In genomic region chr4:83267835-83268475, GRCh38 we compare ENCODE assay signal across 23 cellular contexts. TPM values are rescaled to one million over a fixed set of nuclear protein-coding genes. Genes with fewer than 3 reads are reported as not detected.
DNase-seq lines count a peak whose midpoint lies in the region; ATAC-seq and TF ChIP-seq lines count a peak whose summit lies in the region.
"Had no signal": no experiment of that assay in that cellular context is flagged by ENCODE, and none has a peak within 500 bp of the region (broad histone marks: within the 10 kb centered on the region; RNA-seq: fewer than 3 reads in every experiment).

No MANE protein-coding gene starts in this region.

- H3K27me3 Mint-ChIP-seq in activated CD8-positive, alpha-beta memory T cell treated with anti-CD3 and anti-CD28 coated beads, Interleukin-2, amount 10 ng/mL, durations not matched to agents 7 days and 5 days, result no peaks in the 10 kb centered on the region
- no peaks in the 10 kb centered on the region for H3K27me3 Mint-ChIP-seq in activated T-helper 1 cell treated with anti-CD3 and anti-CD28 coated beads, Interleukin-12 subunit alpha, Interleukin-12 subunit beta, Interleukin-2, Interleukin-4 antibody, amounts not matched to agents 30 ng/mL and 10 ng/mL and 1 ng/mL, durations not matched to agents 14 hours and 24 hours and 36 hours (ENCODE audit: insufficient read depth)
- H3K27me3 Mint-ChIP-seq: dendritic cell treated with granulocyte-macrophage colony-stimulating factor and Interleukin-4, amounts not matched to agents 40 ng/mL and 50 ng/mL, for 4 days had no signal

- peak overlapping the region; percentile 48 for H3K4me2 ChIP-seq in smooth muscle cell

- no peak for TF ChIP-seq CTCF in smooth muscle cell (IDR thresholded peaks at IDR 0.05; ENCODE audit: borderline replicate concordance, insufficient read depth, poor library complexity, severe bottlenecking)

- no peaks in the 10 kb centered on the region for H3K9me3 Mint-ChIP-seq in activated CD8-positive, alpha-beta memory T cell treated with anti-CD3 and anti-CD28 coated beads, Interleukin-2, amount 10 ng/mL, durations not matched to agents 7 days and 5 days (ENCODE audit: low read depth)
- no peaks in the 10 kb centered on the region for H3K9me3 Mint-ChIP-seq in activated T-helper 1 cell treated with anti-CD3 and anti-CD28 coated beads, Interleukin-12 subunit alpha, Interleukin-12 subunit beta, Interleukin-2, Interleukin-4 antibody, amounts not matched to agents 30 ng/mL and 10 ng/mL and 1 ng/mL, durations not matched to agents 14 hours and 24 hours and 36 hours
- H3K9me3 Mint-ChIP-seq: dendritic cell treated with granulocyte-macrophage colony-stimulating factor and Interleukin-4, amounts not matched to agents 40 ng/mL and 50 ng/mL, for 4 days had no signal

- H3K27ac ChIP-seq in smooth muscle cell (ENCODE audit: low read depth), result peak overlapping the region; percentile 49
- H3K27ac ChIP-seq: skin epidermis had no signal

- H3K9me3 ChIP-seq in smooth muscle cell (replicated peaks; ENCODE audit: low read depth), result no peaks in the 10 kb centered on the region
- H3K9me3 ChIP-seq: BE2C, tibial nerve had no signal

- peak; percentile 43 for ATAC-seq in activated CD8-positive, alpha-beta memory T cell treated with anti-CD3 and anti-CD28 coated beads, Interleukin-2, amount 10 ng/mL, durations not matched to agents 7 days and 5 days
- ATAC-seq in GM19351 (IDR thresholded peaks at IDR 0.05; ENCODE audit: unreplicated experiment) (peak; percentile 45), HG03342 (IDR thresholded peaks at IDR 0.05; ENCODE audit: unreplicated experiment) (no peak), HG02678 (IDR thresholded peaks at IDR 0.05; ENCODE audit: unreplicated experiment) (no peak), HG03196 (IDR thresholded peaks at IDR 0.05; ENCODE audit: unreplicated experiment) (no peak)
- ATAC-seq: activated CD8-positive, alpha-beta T cell treated with anti-CD3 and anti-CD28 coated beads, Interleukin-2, amount 10 ng/mL, durations not matched to agents 7 days and 5 days had no signal

- no peak overlapping the region for H3K9ac ChIP-seq in smooth muscle cell (ENCODE audit: low read depth)

- 84% methylated on average over 3 of the region's 3 CpGs for WGBS in smooth muscle cell (ENCODE audit: low lambda C conversion rate)

- H3K27me3 ChIP-seq in smooth muscle cell (ENCODE audit: low read depth), result no peaks in the 10 kb centered on the region
- H3K27me3 ChIP-seq: BE2C, tibial nerve had no signal

- H3K36me3 Mint-ChIP-seq in activated CD8-positive, alpha-beta memory T cell treated with anti-CD3 and anti-CD28 coated beads, Interleukin-2, amount 10 ng/mL, durations not matched to agents 7 days and 5 days, result peaks cover 39% of the 10 kb centered on the region
- H3K36me3 Mint-ChIP-seq in activated T-helper 1 cell treated with anti-CD3 and anti-CD28 coated beads, Interleukin-12 subunit alpha, Interleukin-12 subunit beta, Interleukin-2, Interleukin-4 antibody, amounts not matched to agents 30 ng/mL and 10 ng/mL and 1 ng/mL, durations not matched to agents 14 hours and 24 hours and 36 hours (ENCODE audit: low read depth), result peaks cover 32% of the 10 kb centered on the region

- no peak for DNase-seq in activated CD8-positive, alpha-beta memory T cell treated with anti-CD3 and anti-CD28 coated beads, Interleukin-2, amount 10 ng/mL, durations not matched to agents 7 days and 5 days
- no peak for DNase-seq in activated CD8-positive, alpha-beta memory T cell treated with anti-CD3 and anti-CD28 coated beads, Interleukin-2, amount 50 U/mL, for 48 hours
- DNase-seq in activated T-helper 1 cell treated with anti-CD3 and anti-CD28 coated beads, Interleukin-12 subunit alpha, Interleukin-12 subunit beta, Interleukin-2, Interleukin-4 antibody, amounts not matched to agents 30 ng/mL and 10 ng/mL and 1 ng/mL, durations not matched to agents 14 hours and 24 hours and 36 hours (ENCODE audit: low spot score), result no peak
- no peak for DNase-seq in smooth muscle cell (lab: John Stamatoyannopoulos, UW; ENCODE audit: unreplicated experiment)
- DNase-seq: activated CD4-positive, CD25-positive, alpha-beta regulatory T cell; activated CD8-positive, alpha-beta T cell treated with anti-CD3 and anti-CD28 coated beads, Interleukin-2, amount 10 ng/mL, durations not matched to agents 7 days and 5 days; amygdala; BE2C; GF-D8; GOT3; NCI-H1694; NCI-H2171; NCI-H524; nucleus accumbens; stimulated activated naive CD4-positive, alpha-beta T cell treated with Interleukin-2 at 50 U/mL for 16 hours; T1000 had no signal

- H3K4me3 ChIP-seq in smooth muscle cell, result no peak overlapping the region
- H3K4me3 ChIP-seq: skin epidermis, tibial nerve had no signal

- H3F3A ChIP-seq in smooth muscle cell (ENCODE audit: low read depth), result peaks cover 4% of the 10 kb centered on the region

- H3K4me1 Mint-ChIP-seq in activated CD8-positive, alpha-beta memory T cell treated with anti-CD3 and anti-CD28 coated beads, Interleukin-2, amount 10 ng/mL, durations not matched to agents 7 days and 5 days, result peaks cover 36% of the 10 kb centered on the region
- peaks cover 16% of the 10 kb centered on the region for H3K4me1 Mint-ChIP-seq in activated T-helper 1 cell treated with anti-CD3 and anti-CD28 coated beads, Interleukin-12 subunit alpha, Interleukin-12 subunit beta, Interleukin-2, Interleukin-4 antibody, amounts not matched to agents 30 ng/mL and 10 ng/mL and 1 ng/mL, durations not matched to agents 14 hours and 24 hours and 36 hours (ENCODE audit: low read depth)

- no peaks in the 10 kb centered on the region for H4K20me1 ChIP-seq in smooth muscle cell (ENCODE audit: low read depth)

- H2AFZ ChIP-seq in smooth muscle cell (ENCODE audit: low read depth), result no peak overlapping the region

- peak overlapping the region; percentile 69 for H3K27ac Mint-ChIP-seq in activated CD8-positive, alpha-beta memory T cell treated with anti-CD3 and anti-CD28 coated beads, Interleukin-2, amount 10 ng/mL, durations not matched to agents 7 days and 5 days
- peak overlapping the region; percentile 7 for H3K27ac Mint-ChIP-seq in activated T-helper 1 cell treated with anti-CD3 and anti-CD28 coated beads, Interleukin-12 subunit alpha, Interleukin-12 subunit beta, Interleukin-2, Interleukin-4 antibody, amounts not matched to agents 30 ng/mL and 10 ng/mL and 1 ng/mL, durations not matched to agents 14 hours and 24 hours and 36 hours
- H3K27ac Mint-ChIP-seq: dendritic cell treated with granulocyte-macrophage colony-stimulating factor and Interleukin-4, amounts not matched to agents 40 ng/mL and 50 ng/mL, for 4 days had no signal

- peaks cover 12% of the 10 kb centered on the region for H3K4me1 ChIP-seq in smooth muscle cell (ENCODE audit: low read depth)
- H3K4me1 ChIP-seq: BE2C had no signal

- no peak overlapping the region for H3K4me3 Mint-ChIP-seq in activated CD8-positive, alpha-beta memory T cell treated with anti-CD3 and anti-CD28 coated beads, Interleukin-2, amount 10 ng/mL, durations not matched to agents 7 days and 5 days
- no peak overlapping the region for H3K4me3 Mint-ChIP-seq in activated T-helper 1 cell treated with anti-CD3 and anti-CD28 coated beads, Interleukin-12 subunit alpha, Interleukin-12 subunit beta, Interleukin-2, Interleukin-4 antibody, amounts not matched to agents 30 ng/mL and 10 ng/mL and 1 ng/mL, durations not matched to agents 14 hours and 24 hours and 36 hours
- H3K4me3 Mint-ChIP-seq: activated CD8-positive, alpha-beta T cell treated with anti-CD3 and anti-CD28 coated beads, Interleukin-2, amount 10 ng/mL, durations not matched to agents 7 days and 5 days; dendritic cell treated with granulocyte-macrophage colony-stimulating factor and Interleukin-4, amounts not matched to agents 40 ng/mL and 50 ng/mL, for 4 days had no signal

- intact Hi-C loops in activated T-helper 1 cell treated with anti-CD3 and anti-CD28 coated beads, Interleukin-12 subunit alpha, Interleukin-12 subunit beta, Interleukin-2, Interleukin-4 antibody, amounts not matched to agents 30 ng/mL and 10 ng/mL and 1 ng/mL, durations not matched to agents 14 hours and 24 hours and 36 hours (cut with micrococcal nuclease), result no loop called here

- H3K36me3 ChIP-seq in smooth muscle cell (ENCODE audit: low read depth), result no peaks in the 10 kb centered on the region

- CTCF ChIA-PET in activated CD8-positive, alpha-beta memory T cell treated with anti-CD3 and anti-CD28 coated beads, Interleukin-2, amount 10 ng/mL, durations not matched to agents 7 days and 5 days (lab: Charles Lee), result interaction anchor here (0.8 to 10.3 kb wide), 7 partner anchors 14 to 235 kb away, joined by 3 to 105 read pairs (median 4); partner anchors contain the start of gene COQ2

- H3K79me2 ChIP-seq in smooth muscle cell (ENCODE audit: low read depth), result no peaks in the 10 kb centered on the region

RNA-seq across cellular contexts. Expression of gene COQ2, which starts 16.6 kb away (rescaled TPM):
- total RNA-seq in activated CD8-positive, alpha-beta memory T cell treated with anti-CD3 and anti-CD28 coated beads, Interleukin-2, amount 10 ng/mL, durations not matched to agents 7 days and 5 days, result 10 to 100 TPM; 20.6 to 21.9 TPM
- total RNA-seq in activated T-helper 1 cell treated with anti-CD3 and anti-CD28 coated beads, Interleukin-12 subunit alpha, Interleukin-12 subunit beta, Interleukin-2, Interleukin-4 antibody, amounts not matched to agents 30 ng/mL and 10 ng/mL and 1 ng/mL, durations not matched to agents 14 hours and 24 hours and 36 hours, result 22.5 and 22.6 TPM in 2 replicates
- total RNA-seq in smooth muscle cell, result 5.7 and 7.3 TPM in 2 replicates
- 8.1 and 11.5 TPM in 2 replicates for polyA plus RNA-seq in smooth muscle cell

Comparison
In these comparisons a context has a peak if more than half of its experiments do, and no peak if none do; other contexts are left out.
1. ATAC-seq: peak in activated CD8-positive, alpha-beta memory T cell treated with anti-CD3 and anti-CD28 coated beads, Interleukin-2, amount 10 ng/mL, durations not matched to agents 7 days and 5 days (single experiment) and GM19351 (single experiment); none in HG03342 (single experiment), HG02678 (single experiment) and HG03196 (single experiment).